12 cellular contexts compared by ENCODE assay signal in genomic region chr1:109207472-109208103, GRCh38. TPM values are rescaled to one million over a fixed set of nuclear protein-coding genes. Genes with fewer than 3 reads are reported as not detected.
DNase-seq lines count a peak whose midpoint lies in the region; ATAC-seq and TF ChIP-seq lines count a peak whose summit lies in the region.
"Had no signal": no experiment of that assay in that cellular context is flagged by ENCODE, and none has a peak within 500 bp of the region (broad histone marks: within the 10 kb centered on the region; RNA-seq: fewer than 3 reads in every experiment).

No MANE protein-coding gene starts in this region.

- TF ChIP-seq CTCF in right atrium auricular region (IDR thresholded peaks at IDR 0.05) (no peak), PC-9 (conservative IDR thresholded peaks at IDR 0.05) (no peak), foreskin keratinocyte (conservative IDR thresholded peaks at IDR 0.05) (no peak)

- no peaks in the 10 kb centered on the region for H3F3A ChIP-seq in PC-9 (ENCODE audit: insufficient read depth, low read depth)

- no peaks in the 10 kb centered on the region for H3K9me2 ChIP-seq in PC-9 (ENCODE audit: insufficient read depth)

- H3K4me3 ChIP-seq in right atrium auricular region (no peak overlapping the region), PC-9 (no peak overlapping the region)
- H3K4me3 ChIP-seq: A549, GM23248 had no signal

- no peak for DNase-seq in right atrium auricular region (ENCODE audit: low spot score)
- no peak for DNase-seq in Right ventricle myocardium superior
- DNase-seq in PC-9 = peak in 1 of 2 experiments; percentile 54
- DNase-seq in foreskin keratinocyte = peak in 1 of 2 donors; percentile 34
- DNase-seq in left colon = no peak
- no peak for DNase-seq in activated CD4-positive, alpha-beta T cell treated with anti-CD3 and anti-CD28 coated beads, Interleukin-2, amount 50 U/mL, for 4 hours
- DNase-seq: CD4-positive, CD25-positive, alpha-beta regulatory T cell; DMS53; GM23248; H9; IMR-90 had no signal

- H3K4me1 ChIP-seq in right atrium auricular region (peaks cover 0 to 19% of the 10 kb centered on the region in 2 donors), PC-9 (replicated peaks; ENCODE audit: insufficient read depth) (peaks cover 9% of the 10 kb centered on the region), foreskin keratinocyte (peaks cover 27% of the 10 kb centered on the region)

- no peaks in the 10 kb centered on the region for H4K20me1 ChIP-seq in PC-9 (ENCODE audit: insufficient read depth)

- no peaks in the 10 kb centered on the region for H3K9me3 ChIP-seq in right atrium auricular region
- H3K9me3 ChIP-seq in PC-9 (ENCODE audit: insufficient read depth, low read depth) = no peaks in the 10 kb centered on the region
- H3K9me3 ChIP-seq: A549 had no signal

- H3K27ac ChIP-seq in right atrium auricular region = peak overlapping the region; percentile 47 to 83
- no peak overlapping the region for H3K27ac ChIP-seq in PC-9
- H3K27ac ChIP-seq in foreskin keratinocyte = no peak overlapping the region
- H3K27ac ChIP-seq: A549, GM23248 had no signal

- CTCF ChIA-PET in PC-9 (lab: Charles Lee) = interaction anchor here (0.6 kb wide), 2 partner anchors 25 to 108 kb away, joined by 5 read pairs; no protein-coding TSS in a partner anchor

- intact Hi-C loops in Right ventricle myocardium superior (cut with DNase I) (no loop called here), PC-9 (cut with micrococcal nuclease; ENCODE audit: unreplicated experiment) (no loop called here), left colon (cut with DNase I, micrococcal nuclease) (no loop called here)

- H3K36me3 ChIP-seq in right atrium auricular region (no peaks in the 10 kb centered on the region), PC-9 (ENCODE audit: low read depth) (no peaks in the 10 kb centered on the region)

- no peak overlapping the region for H2AFZ ChIP-seq in PC-9
- H2AFZ ChIP-seq: GM23248 had no signal

- peak overlapping the region; percentile 10; the same call in 1 of the 2 replicates for H3K4me2 ChIP-seq in PC-9
- H3K4me2 ChIP-seq: A549 had no signal

- H3K79me2 ChIP-seq in PC-9 (ENCODE audit: low read depth) = no peaks in the 10 kb centered on the region

- POLR2A ChIA-PET in PC-9 (lab: Charles Lee; ENCODE audit: unreplicated experiment) = interaction anchor here (0.7 kb wide), 1 partner anchor 36 kb away, joined by 3 read pairs; no protein-coding TSS in a partner anchor

- no peak for ATAC-seq in Right ventricle myocardium superior (ENCODE audit: poor library complexity)
- ATAC-seq in foreskin keratinocyte = peak; percentile 16
- no peak for ATAC-seq in left colon
- ATAC-seq: A549 had no signal

- H3K27me3 ChIP-seq in right atrium auricular region = no peaks in the 10 kb centered on the region
- H3K27me3 ChIP-seq in PC-9 (ENCODE audit: insufficient read depth, low read depth) = no peaks in the 10 kb centered on the region
- H3K27me3 ChIP-seq in foreskin keratinocyte = no peaks in the 10 kb centered on the region

- no TSS peak for BruUV-seq in PC-9 (replicated peaks; lab: Mats Ljungman, UMichigan)

RNA-seq across cellular contexts. Expression of gene SARS1, which starts 6.1 kb away (rescaled TPM):
- total RNA-seq in right atrium auricular region (100 to 1,000 TPM; 108 to 130 TPM), Right ventricle myocardium superior (92.8 TPM), PC-9 (2021) (206 and 279 TPM in 2 replicates), foreskin keratinocyte (225 and 279 TPM in 2 replicates), left colon (100 to 1,000 TPM; 117 to 155 TPM)
- polyA plus RNA-seq in foreskin keratinocyte = 189 and 238 TPM in 2 replicates

RNA-seq across cellular contexts. Expression of gene CELSR2, which starts 41.8 kb away (rescaled TPM):
- total RNA-seq in right atrium auricular region (10 to 100 TPM; 20.2 to 23.7 TPM), Right ventricle myocardium superior (6.3 TPM), PC-9 (2021) (19.0 and 19.5 TPM in 2 replicates), foreskin keratinocyte (14.1 and 16.0 TPM in 2 replicates), left colon (1 to 10 TPM; 3.9 to 4.5 TPM)
- 7.9 and 8.1 TPM in 2 replicates for polyA plus RNA-seq in foreskin keratinocyte

Comparison
In these comparisons a context has a peak if more than half of its experiments do, and no peak if none do; other contexts are left out.
1. H3K27ac ChIP-seq: peak in right atrium auricular region (2 of 2); none in PC-9 (single experiment) and foreskin keratinocyte (single experiment).